Comparison of ENCODE assay signal across 9 cellular contexts in genomic region chr21:36322083-36322424, GRCh38. TPM values are rescaled to one million over a fixed set of nuclear protein-coding genes. Genes with fewer than 3 reads are reported as not detected.
DNase-seq lines count a peak whose midpoint lies in the region; ATAC-seq and TF ChIP-seq lines count a peak whose summit lies in the region.
"Had no signal": no experiment of that assay in that cellular context is flagged by ENCODE, and none has a peak within 500 bp of the region (broad histone marks: within the 10 kb centered on the region; RNA-seq: fewer than 3 reads in every experiment).

No MANE protein-coding gene starts in this region.

- H3K4me3 Mint-ChIP-seq in chondrocyte (ENCODE audit: unreplicated experiment) = peak overlapping the region; percentile 87
- peak overlapping the region; percentile 85 to 99 (median 96) for H3K4me3 Mint-ChIP-seq in naive B cell

- ATAC-seq in naive B cell (ENCODE audit: low read depth in 2 of 2) (no peak), HG02588 (IDR thresholded peaks at IDR 0.05; ENCODE audit: unreplicated experiment) (no peak), HG03460 (IDR thresholded peaks at IDR 0.05; ENCODE audit: unreplicated experiment) (no peak)

- no peaks in the 10 kb centered on the region for H3K36me3 ChIP-seq in KMS-11 (ENCODE audit: insufficient read depth)

- peak overlapping the region; percentile 98 for H3K27ac Mint-ChIP-seq in chondrocyte (ENCODE audit: unreplicated experiment)
- peak overlapping the region; percentile 97 to 99 (median 98) for H3K27ac Mint-ChIP-seq in naive B cell

- H3K79me2 ChIP-seq in KMS-11 (ENCODE audit: insufficient read depth, low read depth) = peaks cover 60% of the 10 kb centered on the region

- peak overlapping the region; percentile 84 for H3K4me3 ChIP-seq in AG04449 (ENCODE audit: low read depth, low read length)
- no peak overlapping the region for H3K4me3 ChIP-seq in KMS-11 (IDR thresholded peaks at IDR 0.05; ENCODE audit: insufficient read depth, low read depth, low read length)

- H3K4me1 ChIP-seq in KMS-11 (ENCODE audit: low read depth, poor library complexity, severe bottlenecking) = peaks cover 13% of the 10 kb centered on the region

- H2AFZ ChIP-seq in KMS-11 (ENCODE audit: low read depth) = no peak overlapping the region

- H3K27ac ChIP-seq in KMS-11 = no peak overlapping the region

- H3K4me2 ChIP-seq in KMS-11 = peak overlapping the region; percentile 86; the same call in 1 of the 2 replicates

- CTCF ChIA-PET in AG04449 (lab: Yijun Ruan, JAX) = interaction anchor here (1.0 to 5.5 kb wide), 4 partner anchors 9 to 182 kb away, joined by 3 to 42 read pairs (median 6); no protein-coding TSS in a partner anchor

- H3K9me3 Mint-ChIP-seq in chondrocyte (ENCODE audit: low read depth) (no peaks in the 10 kb centered on the region), naive B cell (peaks cover 0 to 5% (median 1%) of the 10 kb centered on the region in 7 donors)

- TF ChIP-seq CTCF in AG04449 (IDR thresholded peaks at IDR 0.05; ENCODE audit: insufficient read depth, low read length, missing control alignments) (no peak), KMS-11 (conservative IDR thresholded peaks at IDR 0.05; ENCODE audit: low read depth, low read length) (no peak), chondrocyte (IDR thresholded peaks at IDR 0.05) (no peak)

- H3K27me3 Mint-ChIP-seq in chondrocyte (ENCODE audit: low read depth) (no peaks in the 10 kb centered on the region), naive B cell (no peaks in the 10 kb centered on the region)

- DNase-seq in AG04449 (ENCODE audit: low read depth, low spot score) = no peak
- no peak for DNase-seq in chondrocyte (ENCODE audit: low spot score)
- DNase-seq in naive B cell = no peak
- DNase-seq in ecto neural progenitor cell (ENCODE audit: low spot score) = no peak
- DNase-seq in activated CD4-positive, alpha-beta T cell treated with anti-CD3 and anti-CD28 coated beads, Interleukin-2, amount 50 U/mL, for 48 hours = no peak
- DNase-seq: stimulated activated CD4-positive, alpha-beta T cell treated with anti-CD3 and anti-CD28 coated beads, Interleukin-4, amount 100 ng/mL, for 1 hour had no signal

- no peaks in the 10 kb centered on the region for H4K20me1 ChIP-seq in KMS-11 (ENCODE audit: insufficient read depth)

- no peak overlapping the region for H3K9ac ChIP-seq in KMS-11

- H3K36me3 Mint-ChIP-seq in chondrocyte (ENCODE audit: low read depth) (peaks cover 5% of the 10 kb centered on the region), naive B cell (peaks cover 0 to 6% of the 10 kb centered on the region in 2 donors)

- H3K4me1 Mint-ChIP-seq in chondrocyte (ENCODE audit: low read depth) (peaks cover 40% of the 10 kb centered on the region), naive B cell (peaks cover 43 to 62% (median 55%) of the 10 kb centered on the region in 3 donors)

- POLR2A ChIA-PET in AG04449 (lab: Yijun Ruan, JAX) = no interaction called here

- H3K27me3 ChIP-seq in KMS-11 (ENCODE audit: insufficient read depth, low read depth) = no peaks in the 10 kb centered on the region

RNA-seq across cellular contexts. Expression of gene MORC3, which starts 2.1 kb away (rescaled TPM):
- 21.0 to 24.4 TPM (median 23.1 TPM) in 3 replicates for total RNA-seq in chondrocyte
- polyA plus RNA-seq in naive B cell (ENCODE audit: low read depth in 6 of 6) = 10 to 100 TPM; 20.6 to 59.6 (median 39.8) TPM
